Comparison of ENCODE assay signal across 31 cellular contexts in genomic region chr1:79519084-79519760, GRCh38.
DNase-seq lines count a peak whose midpoint lies in the region; ATAC-seq, FAIRE-seq and TF ChIP-seq lines count a peak whose summit lies in the region.
"Had no signal": no experiment of that assay in that cellular context is flagged by ENCODE, and none has a peak within 500 bp of the region (broad histone marks: within the 10 kb centered on the region; RNA-seq: fewer than 3 reads in every experiment).

No MANE protein-coding gene starts in this region.

- H3K9me3 ChIP-seq in GM12878 (replicated peaks; ENCODE audit: control insufficient read depth, insufficient read depth, low read length) = no peaks in the 10 kb centered on the region
- no peaks in the 10 kb centered on the region for H3K9me3 ChIP-seq in prostate gland
- H3K9me3 ChIP-seq: ovary, transverse colon had no signal

- TF ChIP-seq EP300 in GM12878 (IDR thresholded peaks at IDR 0.05; ENCODE audit: borderline replicate concordance in 1 of 2, control insufficient read depth in 1 of 2, low read depth in 2 of 2, low read length in 2 of 2) = no peak

- ATAC-seq in GM18861 (IDR thresholded peaks at IDR 0.05; ENCODE audit: unreplicated experiment) (peak; percentile 59), GM19467 (IDR thresholded peaks at IDR 0.05; ENCODE audit: unreplicated experiment) (peak; percentile 54), HG03025 (IDR thresholded peaks at IDR 0.05; ENCODE audit: low FRiP score, unreplicated experiment) (peak; percentile 87), GM12878 (no peak; the same call in 2 of the 3 replicates)
- ATAC-seq: CD8-positive, alpha-beta T cell; left ventricle myocardium superior; natural killer cell treated with Interleukin-12 subunit alpha and Interleukin-12 subunit beta and Interleukin-15 and Interleukin-18, amount 100 ng/mL, for 72 hours; right cardiac atrium; stimulated activated naive CD8-positive, alpha-beta T cell treated with anti-CD3 and anti-CD28 coated beads, Interleukin-15, amount 100 ng/mL, for 72 hours had no signal

- no peak overlapping the region for H3K9ac ChIP-seq in GM12878 (ENCODE audit: control insufficient read depth, insufficient read depth, low read length)

- intact Hi-C loops in GM12878 (cut with micrococcal nuclease; ENCODE audit: unreplicated experiment) (no loop called here), prostate gland (cut with DNase I) (no loop called here)

- H3K27me3 ChIP-seq in GM12878 (replicated peaks in 1 of 2; ENCODE audit: control insufficient read depth in 2 of 2, insufficient read depth in 2 of 2, low read length in 1 of 2) (no peaks in the 10 kb centered on the region), prostate gland (replicated peaks; ENCODE audit: insufficient read depth) (no peaks in the 10 kb centered on the region)
- H3K27me3 ChIP-seq: ovary, transverse colon had no signal

- no peak overlapping the region for H2AFZ ChIP-seq in GM12878 (ENCODE audit: control insufficient read depth, low read depth, low read length)

- SMC1A ChIA-PET in GM12878 (lab: Charles Lee; ENCODE audit: uncharacterized antibody, unreplicated experiment) = no interaction called here

- RAD21 ChIA-PET in GM12878 (lab: Charles Lee; ENCODE audit: unreplicated experiment) = no interaction called here

- H3K27ac ChIP-seq in GM12878 (ENCODE audit: control insufficient read depth, insufficient read depth) (no peak overlapping the region), prostate gland (no peak overlapping the region)
- H3K27ac ChIP-seq: HL-60, ovary, transverse colon had no signal

- H3K36me3 ChIP-seq in GM12878 (ENCODE audit: control insufficient read depth in 2 of 2, insufficient read depth in 2 of 2, low read length in 1 of 2) = no peaks in the 10 kb centered on the region
- no peaks in the 10 kb centered on the region for H3K36me3 ChIP-seq in prostate gland
- H3K36me3 ChIP-seq: ovary, transverse colon had no signal

- POLR2A ChIA-PET in GM12878 (lab: Charles Lee) = no interaction called here

- TF ChIP-seq CTCF in GM12878 (IDR thresholded peaks at IDR 0.05 in 2 of 3, conservative IDR thresholded peaks at IDR 0.05 in 1 of 3; ENCODE audit: control insufficient read depth in 2 of 3, extremely low read depth in 1 of 3, insufficient read depth in 1 of 3, low read depth in 3 of 3, low read length in 3 of 3) (no peak), prostate gland (IDR thresholded peaks at IDR 0.05) (no peak)

- TF ChIP-seq RAD21 in GM12878 (IDR thresholded peaks at IDR 0.05; ENCODE audit: insufficient read depth, low read depth, low read length) = no peak

- no peaks in the 10 kb centered on the region for H4K20me1 ChIP-seq in GM12878 (ENCODE audit: control insufficient read depth, insufficient read depth)

- no peaks in the 10 kb centered on the region for H3K79me2 ChIP-seq in GM12878 (ENCODE audit: control insufficient read depth, insufficient read depth, low read length)

- no peak overlapping the region for H3K4me2 ChIP-seq in GM12878 (ENCODE audit: control insufficient read depth, insufficient read depth)

- H3K4me1 ChIP-seq in GM12878 (ENCODE audit: control insufficient read depth, insufficient read depth, low read length) (no peaks in the 10 kb centered on the region; the same call in none of the 2 replicates), prostate gland (replicated peaks) (no peaks in the 10 kb centered on the region)
- H3K4me1 ChIP-seq: transverse colon had no signal

- DNase-seq in GM12878 (ENCODE audit: low read depth, low spot score) (no peak), prostate gland (ENCODE audit: low spot score) (no peak), Kasumi-1 (lab: John Stamatoyannopoulos, UW) (no peak)
- no peak for DNase-seq in activated naive CD4-positive, alpha-beta T cell treated with Interleukin-2 at 50 U/mL for 16 hours
- DNase-seq: activated B cell treated with CpG ODN at 0.5 μM for 24 hours; activated CD4-positive, alpha-beta memory T cell treated with anti-CD3 and anti-CD28 coated beads for 36 hours; activated gamma-delta T cell; CD8-positive, alpha-beta T cell; DMS153; effector CD8-positive, alpha-beta T cell; hippocampal formation; IMR-90; left ventricle myocardium superior; midbrain; NCI-H1436; NCI-H69; ovary; right cardiac atrium; stimulated activated CD4-positive, alpha-beta T cell treated with anti-CD3 and anti-CD28 coated beads, Interleukin-12 subunit alpha, Interleukin-12 subunit beta, amount 100 ng/mL, for 4 hours; stimulated activated CD4-positive, alpha-beta T cell treated with anti-CD3 and anti-CD28 coated beads, Interleukin-4, amount 100 ng/mL, for 4 hours; stimulated activated naive CD8-positive, alpha-beta T cell treated with anti-CD3 and anti-CD28 coated beads, Interleukin-15, amount 100 ng/mL, for 72 hours; T1000; transverse colon had no signal

- no peak overlapping the region for H3K4me3 ChIP-seq in GM12878
- H3K4me3 ChIP-seq in prostate gland = no peak overlapping the region
- H3K4me3 ChIP-seq: ovary, transverse colon had no signal

- 12% methylated on average over 4 of the region's 4 CpGs for WGBS in GM12878 (ENCODE audit: insufficient coverage, insufficient replicate concordance, low lambda C conversion rate, missing lambda C conversion rate)
- 78% methylated on average over 4 of the region's 4 CpGs for WGBS in prostate gland

- CTCF ChIA-PET in GM12878 (lab: Yijun Ruan, JAX) = no interaction called here

- in situ Hi-C loops in GM12878 (cut with MboI) = no loop called here

- FAIRE-seq in GM12878 (lab: Jason Lieb, UNC) = no peak
- FAIRE-seq: frontal cortex, G401.6, H1 had no signal

- TF ChIP-seq POLR2A in GM12878 (IDR thresholded peaks at IDR 0.05; ENCODE audit: low read depth, low read length) (no peak), prostate gland (IDR thresholded peaks at IDR 0.05) (no peak)

- no TSS peak for BruUV-seq in GM12878 (replicated peaks; lab: Mats Ljungman, UMichigan)

TF ChIP-seq in GM12878, 131 proteins besides CTCF, POLR2A, EP300 and RAD21:
- TF ChIP-seq ATF2 (IDR thresholded peaks at IDR 0.05; ENCODE audit: low read length) = peak; percentile 39; the same call in 1 of the 2 replicates
- peak; percentile 93 for TF ChIP-seq NFIC (IDR thresholded peaks at IDR 0.05; ENCODE audit: low read depth, low read length)
- no peak for TF ChIP-seq NRF1 (conservative IDR thresholded peaks at IDR 0.05; ENCODE audit: low read depth, low read length)
- peak; percentile 83; the same call in 1 of the 2 replicates for TF ChIP-seq FOXM1 (IDR thresholded peaks at IDR 0.05; ENCODE audit: low read depth, low read length)
- peak; percentile 70 for TF ChIP-seq JUNB (IDR thresholded peaks at IDR 0.05)
- 0 out of 2 replicates have a peak, but pooled peaks have one; percentile 14 for TF ChIP-seq CREM (IDR thresholded peaks at IDR 0.05; ENCODE audit: low read depth)
- TF ChIP-seq RUNX3 (IDR thresholded peaks at IDR 0.05; ENCODE audit: low read length) = peak; percentile 82
- TF ChIP-seq ZBED1 (IDR thresholded peaks at IDR 0.05; ENCODE audit: borderline replicate concordance) = 0 out of 2 replicates have a peak, but pooled peaks have one; percentile 20
- TF ChIP-seq ELK1 (IDR thresholded peaks at IDR 0.05; ENCODE audit: low read depth, low read length) = no peak
TF ChIP-seq in GM12878: peak in this region for 7.
